28 cellular contexts compared by ENCODE assay signal in the genomic region with DNA sequence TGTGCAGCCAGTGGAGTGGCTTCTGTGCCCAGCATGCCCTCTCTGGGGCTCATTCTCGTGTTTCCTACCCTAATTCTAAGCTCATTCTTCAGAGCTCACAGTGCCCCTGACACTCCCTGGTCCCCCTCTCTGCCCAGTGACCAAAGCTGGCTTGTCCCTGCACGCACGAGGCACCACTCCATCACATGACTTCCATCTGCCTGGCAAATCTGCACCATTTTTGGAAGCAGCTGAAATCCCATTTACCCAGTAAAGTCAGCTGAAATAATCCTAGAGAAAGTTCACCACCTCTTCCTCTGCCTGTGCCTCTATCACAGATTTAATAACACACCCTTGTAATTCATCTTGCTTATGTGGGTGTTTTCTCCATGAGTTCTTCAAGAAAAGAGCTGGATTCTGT.
"Had no signal": no experiment of that assay in that cellular context is flagged by ENCODE, and none has a peak within 500 bp of the region (broad histone marks: within the 10 kb centered on the region; RNA-seq: fewer than 3 reads in every experiment).

No MANE protein-coding gene starts in this region.

- H3K9ac ChIP-seq: neural progenitor cell had no signal

- H3K27me3 ChIP-seq: neural progenitor cell, pancreas, right lobe of liver, sigmoid colon, testis, tibial artery, transverse colon, upper lobe of right lung, uterus had no signal

- H3K9me3 ChIP-seq: prostate gland, right lobe of liver, testis, uterus had no signal

- H3K36me3 Mint-ChIP-seq: stimulated activated effector memory CD8-positive, alpha-beta T cell treated with anti-CD3 and anti-CD28 coated beads, Interleukin-12 subunit alpha, Interleukin-12 subunit beta, amount 100 ng/mL, for 72 hours; type B pancreatic cell had no signal

- H3K27ac Mint-ChIP-seq: naive B cell; naive thymus-derived CD8-positive, alpha-beta T cell; natural killer cell treated with Interleukin-12 subunit alpha and Interleukin-12 subunit beta and Interleukin-15 and Interleukin-18, amount 100 ng/mL, for 72 hours; nephron progenitor cell; neural progenitor cell; stimulated activated effector memory CD8-positive, alpha-beta T cell treated with anti-CD3 and anti-CD28 coated beads, Interleukin-12 subunit alpha, Interleukin-12 subunit beta, amount 100 ng/mL, for 72 hours; type B pancreatic cell had no signal

- H3K27me3 Mint-ChIP-seq: naive B cell; natural killer cell treated with Interleukin-12 subunit alpha and Interleukin-12 subunit beta and Interleukin-15 and Interleukin-18, amount 100 ng/mL, for 72 hours; stimulated activated naive CD8-positive, alpha-beta T cell treated with anti-CD3 and anti-CD28 coated beads, Interleukin-15, amount 100 ng/mL, for 72 hours; type B pancreatic cell had no signal

- H3K9me3 Mint-ChIP-seq: type B pancreatic cell had no signal

- H3K4me3 Mint-ChIP-seq: naive B cell; natural killer cell treated with Interleukin-12 subunit alpha and Interleukin-12 subunit beta and Interleukin-15 and Interleukin-18, amount 100 ng/mL, for 72 hours; nephron progenitor cell; neural progenitor cell; stimulated activated effector memory CD8-positive, alpha-beta T cell treated with anti-CD3 and anti-CD28 coated beads, Interleukin-12 subunit alpha, Interleukin-12 subunit beta, amount 100 ng/mL, for 72 hours; stimulated activated naive CD8-positive, alpha-beta T cell treated with anti-CD3 and anti-CD28 coated beads, Interleukin-15, amount 100 ng/mL, for 72 hours; type B pancreatic cell had no signal

- H3K4me1 Mint-ChIP-seq: naive B cell; naive thymus-derived CD8-positive, alpha-beta T cell; nephron progenitor cell; neural progenitor cell; stimulated activated effector memory CD8-positive, alpha-beta T cell treated with anti-CD3 and anti-CD28 coated beads, Interleukin-12 subunit alpha, Interleukin-12 subunit beta, amount 100 ng/mL, for 72 hours; stimulated activated naive CD8-positive, alpha-beta T cell treated with anti-CD3 and anti-CD28 coated beads, Interleukin-15, amount 100 ng/mL, for 72 hours had no signal

- H3K4me2 ChIP-seq: neural progenitor cell had no signal

- H3K4me3 ChIP-seq: neural progenitor cell, pancreas, prostate gland, right lobe of liver, sigmoid colon, suprapubic skin, testis, tibial artery, transverse colon, upper lobe of right lung, uterus had no signal

- ATAC-seq: naive thymus-derived CD8-positive, alpha-beta T cell; natural killer cell treated with Interleukin-12 subunit alpha and Interleukin-12 subunit beta and Interleukin-15 and Interleukin-18, amount 100 ng/mL, for 72 hours; pancreas; right cardiac atrium; right lobe of liver; stimulated activated effector memory CD8-positive, alpha-beta T cell treated with anti-CD3 and anti-CD28 coated beads, Interleukin-12 subunit alpha, Interleukin-12 subunit beta, amount 100 ng/mL, for 72 hours; stimulated activated naive CD8-positive, alpha-beta T cell treated with anti-CD3 and anti-CD28 coated beads, Interleukin-15, amount 100 ng/mL, for 72 hours; stimulated activated naive CD8-positive, alpha-beta T cell treated with anti-CD3 and anti-CD28 coated beads, Interleukin-15, Interleukin-2, amounts not matched to agents 100 U/mL and 50 U/mL, for 24 hours; upper lobe of right lung had no signal

- H3K27ac ChIP-seq: neural progenitor cell, pancreas, prostate gland, right lobe of liver, sigmoid colon, suprapubic skin, testis, tibial artery, transverse colon, upper lobe of right lung, uterus had no signal

- H3K36me3 ChIP-seq: neural progenitor cell, pancreas, prostate gland, right lobe of liver, sigmoid colon, suprapubic skin, tibial artery, transverse colon, upper lobe of right lung, uterus had no signal

- DNase-seq: naive B cell; naive thymus-derived CD8-positive, alpha-beta T cell; nephron progenitor cell; occipital lobe; pancreas; right cardiac atrium; sigmoid colon; small intestine; stimulated activated CD4-positive, alpha-beta T cell treated with anti-CD3 and anti-CD28 coated beads, Interleukin-15, amount 100 ng/mL, for 24 hours; stimulated activated CD4-positive, alpha-beta T cell treated with anti-CD3 and anti-CD28 coated beads, Interleukin-2, amount 100 ng/mL, for 24 hours; stimulated activated CD4-positive, alpha-beta T cell treated with anti-CD3 and anti-CD28 coated beads, Interleukin-2, amount 100 ng/mL, for 48 hours; stimulated activated CD4-positive, alpha-beta T cell treated with anti-CD3 and anti-CD28 coated beads, Interleukin-4, amount 100 ng/mL, for 24 hours; stimulated activated naive CD4-positive, alpha-beta T cell; stimulated activated naive CD8-positive, alpha-beta T cell treated with anti-CD3 and anti-CD28 coated beads, Interleukin-15, amount 100 ng/mL, for 72 hours; stimulated activated naive CD8-positive, alpha-beta T cell treated with anti-CD3 and anti-CD28 coated beads, Interleukin-15, Interleukin-2, amounts not matched to agents 100 U/mL and 50 U/mL, for 24 hours; substantia nigra; testis; tibial artery; transverse colon; upper lobe of right lung; uterus had no signal

- H2AFZ ChIP-seq: neural progenitor cell had no signal
